Comparison of ENCODE assay signal across 13 cellular contexts in genomic region chr20:1934162-1934561, GRCh38. TPM values are rescaled to one million over a fixed set of nuclear protein-coding genes. Genes with fewer than 3 reads are reported as not detected.
DNase-seq lines count a peak whose midpoint lies in the region; ATAC-seq, FAIRE-seq and TF ChIP-seq lines count a peak whose summit lies in the region.
"Had no signal": no experiment of that assay in that cellular context is flagged by ENCODE, and none has a peak within 500 bp of the region (broad histone marks: within the 10 kb centered on the region; RNA-seq: fewer than 3 reads in every experiment).

No MANE protein-coding gene starts in this region.

- TF ChIP-seq CTCF in MCF 10A (IDR thresholded peaks at IDR 0.05; ENCODE audit: unreplicated experiment) (no peak), breast epithelium (IDR thresholded peaks at IDR 0.05) (no peak), keratinocyte (optimal IDR thresholded peaks at IDR 0.05 in 1 of 3, IDR thresholded peaks at IDR 0.05 in 1 of 3, conservative IDR thresholded peaks at IDR 0.05 in 1 of 3; ENCODE audit: extremely low read depth in 1 of 3, insufficient read depth in 2 of 3, low read length in 3 of 3) (no peak)

- peaks cover 11% of the 10 kb centered on the region for H3K36me3 Mint-ChIP-seq in MCF 10A (ENCODE audit: insufficient read depth, unreplicated experiment)

- TF ChIP-seq POLR2A in breast epithelium (IDR thresholded peaks at IDR 0.05): no peak

- H3K27me3 ChIP-seq in breast epithelium (no peaks in the 10 kb centered on the region), keratinocyte (ENCODE audit: control insufficient read depth, extremely low read depth, insufficient read depth, low read length) (no peaks in the 10 kb centered on the region), aorta (ENCODE audit: control insufficient read depth in 1 of 2, insufficient read depth in 2 of 2, low read length in 1 of 2) (no peaks in the 10 kb centered on the region)

- no peak overlapping the region for H3K9ac ChIP-seq in keratinocyte (ENCODE audit: control insufficient read depth, extremely low read depth, insufficient read depth, low read length)

- H2AFZ ChIP-seq in keratinocyte (ENCODE audit: control insufficient read depth, low read length): no peak overlapping the region

- H3K27ac ChIP-seq in breast epithelium (peak overlapping the region in 1 of 2 donors; percentile 76), cingulate gyrus (ENCODE audit: low read depth, low read length) (peak overlapping the region; percentile 85), keratinocyte (ENCODE audit: control insufficient read depth, insufficient read depth, low read length) (peak overlapping the region; percentile 43), aorta (ENCODE audit: low read depth in 1 of 2, low read length in 2 of 2) (no peak overlapping the region)

- intact Hi-C loops in MCF 10A (cut with micrococcal nuclease): loop anchor here (2.0 kb wide), 1 partner anchor 39 kb away; the partner anchor contains the start of gene SIRPA
- intact Hi-C loops in breast epithelium (cut with DNase I; ENCODE audit: low total_unique reads): no loop called here
- intact Hi-C loops in aorta (cut with DNase I): loop anchor here in 1 of 2 donors (5.0 kb wide), 1 partner anchor 37 kb away; the partner anchor contains the start of gene SIRPA

- H3K4me2 ChIP-seq in keratinocyte (ENCODE audit: control insufficient read depth, extremely low read depth, insufficient read depth, low read depth, low read length): peak overlapping the region; percentile 16

- peak overlapping the region; percentile 86 for H3K27ac Mint-ChIP-seq in MCF 10A (ENCODE audit: low read depth, unreplicated experiment)
- H3K27ac Mint-ChIP-seq: stimulated activated naive B cell treated with anti-CD40 and anti-IgM and Interleukin-4, amounts not matched to agents 10 μg/mL and 1 μg/mL and 100 μg/mL, for 72 hours had no signal

- no peaks in the 10 kb centered on the region for H3K27me3 Mint-ChIP-seq in MCF 10A (ENCODE audit: insufficient read depth, unreplicated experiment)

- no peaks in the 10 kb centered on the region for H3K36me3 ChIP-seq in breast epithelium
- peaks cover 3 to 9% of the 10 kb centered on the region in 2 experiments for H3K36me3 ChIP-seq in keratinocyte (ENCODE audit: control insufficient read depth in 2 of 2, extremely low read depth in 1 of 2, insufficient read depth in 2 of 2, low read length in 2 of 2)
- peaks cover 0 to 3% of the 10 kb centered on the region in 2 donors for H3K36me3 ChIP-seq in aorta (ENCODE audit: control insufficient read depth in 1 of 2, insufficient read depth in 2 of 2, low read length in 1 of 2)

- no peaks in the 10 kb centered on the region for H3K9me1 ChIP-seq in keratinocyte (ENCODE audit: control insufficient read depth, extremely low read depth, insufficient read depth, low read length)

- peak; percentile 62 for ATAC-seq in aorta (ENCODE audit: low FRiP score)
- ATAC-seq: stimulated activated naive B cell treated with anti-CD40 and anti-IgM and Interleukin-4, amounts not matched to agents 10 μg/mL and 1 μg/mL and 100 μg/mL, for 72 hours had no signal

- no peak overlapping the region for H3K4me3 ChIP-seq in breast epithelium
- no peak overlapping the region for H3K4me3 ChIP-seq in keratinocyte (ENCODE audit: control insufficient read depth in 2 of 3, extremely low read depth in 1 of 3, insufficient read depth in 2 of 3, low read depth in 1 of 3, low read length in 3 of 3)
- H3K4me3 ChIP-seq in aorta (ENCODE audit: low read length in 2 of 2): no peak overlapping the region

- H3K4me3 Mint-ChIP-seq in MCF 10A (ENCODE audit: unreplicated experiment): peak overlapping the region; percentile 43
- H3K4me3 Mint-ChIP-seq: stimulated activated naive B cell treated with anti-CD40 and anti-IgM and Interleukin-4, amounts not matched to agents 10 μg/mL and 1 μg/mL and 100 μg/mL, for 72 hours had no signal

- no peaks in the 10 kb centered on the region for H3K9me3 Mint-ChIP-seq in MCF 10A (ENCODE audit: unreplicated experiment)
- H3K9me3 Mint-ChIP-seq: stimulated activated naive B cell treated with anti-CD40 and anti-IgM and Interleukin-4, amounts not matched to agents 10 μg/mL and 1 μg/mL and 100 μg/mL, for 72 hours had no signal

- POLR2A ChIA-PET in MCF 10A (lab: Yijun Ruan, JAX): interaction anchor here (0.7 to 2.3 kb wide), 23 partner anchors 10 to 730 kb away, joined by 3 to 63 read pairs (median 4); partner anchors contain the start of genes IDH3B, NOP56 and SNRPB

- H3K9me3 ChIP-seq in breast epithelium: no peaks in the 10 kb centered on the region
- no peaks in the 10 kb centered on the region for H3K9me3 ChIP-seq in keratinocyte (ENCODE audit: control insufficient read depth, low read depth, low read length)
- H3K9me3 ChIP-seq in aorta (ENCODE audit: control insufficient read depth, low read length): no peaks in the 10 kb centered on the region

- H3K4me1 Mint-ChIP-seq in MCF 10A (ENCODE audit: insufficient read depth, unreplicated experiment): peaks cover 43% of the 10 kb centered on the region

- no peaks in the 10 kb centered on the region for H3K79me2 ChIP-seq in keratinocyte (ENCODE audit: control insufficient read depth, insufficient read depth, low read length)

- 56 to 63% methylated on average over 1 of the region's 1 CpG for WGBS in aorta, 2 donors

- peak; percentile 91 for DNase-seq in MCF 10A (ENCODE audit: unreplicated experiment)
- DNase-seq in breast epithelium (ENCODE audit: low spot score in 2 of 2): no peak
- no peak for DNase-seq in keratinocyte (ENCODE audit: low read depth, low spot score)
- DNase-seq in aorta: no peak
- no peak for DNase-seq in OCI-M2 (lab: John Stamatoyannopoulos, UW; ENCODE audit: unreplicated experiment)
- no peak for DNase-seq in retina
- DNase-seq in SHP77 treated with DMSO at 0.1 percent for 48 hours (lab: John Stamatoyannopoulos, UW): no peak
- DNase-seq: 8988T; stimulated activated CD4-positive, alpha-beta T cell treated with anti-CD3 and anti-CD28 coated beads, Interleukin-1b, Interleukin-23, amount 100 ng/mL, for 48 hours; stimulated activated naive B cell treated with anti-CD40 and anti-IgM and Interleukin-4, amounts not matched to agents 10 μg/mL and 1 μg/mL and 100 μg/mL, for 72 hours had no signal

- no peak for FAIRE-seq in keratinocyte (lab: Jason Lieb, UNC)
- FAIRE-seq: TTC549 had no signal

- dilution Hi-C loops in keratinocyte (cut with MboI; ENCODE audit: extremely low pct_ligation_motif_present, low sequenced_read_pairs): no loop called here

- H4K20me1 ChIP-seq in keratinocyte (ENCODE audit: control insufficient read depth, extremely low read depth, insufficient read depth, low read length): no peaks in the 10 kb centered on the region

- BruUV-seq in MCF 10A (replicated peaks; lab: Mats Ljungman, UMichigan): no TSS peak

- no peaks in the 10 kb centered on the region for H3K4me1 ChIP-seq in breast epithelium
- peaks cover 29% of the 10 kb centered on the region for H3K4me1 ChIP-seq in keratinocyte (ENCODE audit: control insufficient read depth, extremely low read depth, insufficient read depth, low read length)
- H3K4me1 ChIP-seq in aorta (ENCODE audit: control insufficient read depth in 1 of 2, insufficient read depth in 2 of 2, low read length in 2 of 2): no peaks in the 10 kb centered on the region

- CTCF ChIA-PET in MCF 10A (lab: Yijun Ruan, JAX): interaction anchor here (0.6 to 0.9 kb wide), 2 partner anchors 8 to 11 kb away, joined by 3 read pairs; no protein-coding TSS in a partner anchor

RNA-seq across cellular contexts. Expression of gene SIRPA, which starts 39.0 kb away (rescaled TPM):
- 18.0 and 23.6 TPM in 2 replicates for total RNA-seq in MCF 10A (2022)
- total RNA-seq in breast epithelium: 10 to 100 TPM; 42.3 to 64.6 (median 53.9) TPM
- 19.9 to 50.7 TPM (median 23.7 TPM) in 3 replicates for polyA plus RNA-seq in keratinocyte
- 14.5 TPM for polyA plus RNA-seq in keratinocyte (2011; ENCODE audit: low read depth)
- polyA plus RNA-seq in keratinocyte (2011; cell fraction: cytosol; rRNA removed): 27.2 and 34.1 TPM in 2 replicates
- polyA plus RNA-seq in keratinocyte (2011; cell fraction: nucleus; rRNA removed): 64.2 and 79.1 TPM in 2 replicates
- 37.4 and 48.9 TPM in 2 replicates for polyA plus RNA-seq in keratinocyte (2012; ENCODE audit: low replicate concordance)
- polyA minus RNA-seq in keratinocyte: 23.1 to 84.4 TPM (median 23.5 TPM) in 3 replicates
- 21.5 TPM for polyA minus RNA-seq in keratinocyte (2011; cell fraction: cytosol; rRNA and poly(A)+ RNA removed)
- 35.0 and 48.7 TPM in 2 replicates for polyA minus RNA-seq in keratinocyte (2011; cell fraction: nucleus; rRNA and poly(A)+ RNA removed)
- total RNA-seq in aorta: 10 to 100 TPM; 41.4 to 62.9 TPM
- polyA plus RNA-seq in aorta: 10 to 100 TPM; 14.8 to 15.3 TPM

RNA-seq across cellular contexts. Expression of gene PDYN, which starts 59.7 kb away (rescaled TPM):
- total RNA-seq in MCF 10A (2022) (not detected in 2 replicates), breast epithelium (not detected), aorta (not detected)
- polyA plus RNA-seq in keratinocyte (0.03 TPM in 1 of 3 replicates, not detected in the others), aorta (not detected)
- not detected for polyA plus RNA-seq in keratinocyte (2011; ENCODE audit: low read depth)
- polyA plus RNA-seq in keratinocyte (2011; cell fraction: cytosol; rRNA removed): not detected in 2 replicates
- 0.07 TPM in 1 of 2 replicates, not detected in the other for polyA plus RNA-seq in keratinocyte (2011; cell fraction: nucleus; rRNA removed)
- polyA plus RNA-seq in keratinocyte (2012; ENCODE audit: low replicate concordance): not detected in 2 replicates
- not detected in 3 replicates for polyA minus RNA-seq in keratinocyte
- not detected for polyA minus RNA-seq in keratinocyte (2011; cell fraction: cytosol; rRNA and poly(A)+ RNA removed)
- polyA minus RNA-seq in keratinocyte (2011; cell fraction: nucleus; rRNA and poly(A)+ RNA removed): not detected in 2 replicates
- total RNA-seq: epithelial cell of proximal tubule had no signal

Comparison
In these comparisons a context has a peak if more than half of its experiments do, and no peak if none do; other contexts are left out.
1. H3K27ac ChIP-seq: peak in cingulate gyrus (single experiment) and keratinocyte (single experiment); none in aorta (0 of 2).